Comparison of ENCODE assay signal across 1 cellular context in the genomic region with DNA sequence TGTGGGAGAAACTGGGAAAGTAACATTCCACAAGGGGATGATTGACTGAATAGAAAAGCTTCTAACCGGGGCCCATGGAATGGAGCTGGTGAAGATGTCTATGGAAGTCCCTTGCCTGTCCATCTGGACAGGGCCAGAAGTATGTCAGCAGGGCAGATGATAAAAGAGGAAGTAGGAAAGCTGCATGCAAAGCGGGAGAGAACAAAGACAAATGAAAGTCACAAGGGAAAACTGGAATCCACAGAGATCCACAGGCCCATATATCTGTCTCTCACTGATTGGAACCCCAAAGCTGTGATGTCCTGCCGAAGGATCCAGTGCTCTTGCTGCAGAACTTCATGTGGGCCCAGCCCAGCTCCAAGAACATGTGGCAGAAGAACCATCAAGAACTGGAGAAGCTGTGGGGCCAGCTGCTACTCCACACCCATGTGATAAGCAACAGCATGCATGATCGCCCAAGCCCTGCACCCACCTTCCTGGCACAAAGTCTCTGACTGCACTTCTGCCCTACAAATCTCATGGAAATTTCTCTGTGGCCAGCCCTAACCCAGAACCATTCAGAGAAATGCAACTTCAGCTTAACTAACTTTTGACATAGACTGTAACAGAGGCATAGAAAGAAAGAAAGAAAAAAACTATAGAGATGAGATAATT.
TF ChIP-seq lines count a peak whose summit lies in the region.

No MANE protein-coding gene starts in this region.

TF ChIP-seq in GM12878, 131 proteins besides CTCF, POLR2A, EP300 and RAD21 (continued from another document):
- TF ChIP-seq, protein P1, sequence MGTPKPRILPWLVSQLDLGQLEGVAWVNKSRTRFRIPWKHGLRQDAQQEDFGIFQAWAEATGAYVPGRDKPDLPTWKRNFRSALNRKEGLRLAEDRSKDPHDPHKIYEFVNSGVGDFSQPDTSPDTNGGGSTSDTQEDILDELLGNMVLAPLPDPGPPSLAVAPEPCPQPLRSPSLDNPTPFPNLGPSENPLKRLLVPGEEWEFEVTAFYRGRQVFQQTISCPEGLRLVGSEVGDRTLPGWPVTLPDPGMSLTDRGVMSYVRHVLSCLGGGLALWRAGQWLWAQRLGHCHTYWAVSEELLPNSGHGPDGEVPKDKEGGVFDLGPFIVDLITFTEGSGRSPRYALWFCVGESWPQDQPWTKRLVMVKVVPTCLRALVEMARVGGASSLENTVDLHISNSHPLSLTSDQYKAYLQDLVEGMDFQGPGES (IDR thresholded peaks at IDR 0.05), result no peak
- TF ChIP-seq SIN3A (IDR thresholded peaks at IDR 0.05; ENCODE audit: low read depth, low read length) (no peak), TAF1 (IDR thresholded peaks at IDR 0.05; ENCODE audit: borderline replicate concordance, low read depth, low read length) (no peak), EGR1 (IDR thresholded peaks at IDR 0.05; ENCODE audit: borderline replicate concordance in 1 of 2, low read depth in 2 of 2, low read length in 2 of 2) (no peak), RBBP5 (conservative IDR thresholded peaks at IDR 0.05) (no peak), BCLAF1 (IDR thresholded peaks at IDR 0.05) (no peak), LARP7 (IDR thresholded peaks at IDR 0.05) (no peak), CEBPB (IDR thresholded peaks at IDR 0.05; ENCODE audit: borderline replicate concordance in 1 of 2, low read depth in 2 of 2, low read length in 2 of 2) (no peak), ATF3 (IDR thresholded peaks at IDR 0.05; ENCODE audit: borderline replicate concordance, extremely low read depth, low read depth, low read length) (no peak), PAX8 (IDR thresholded peaks at IDR 0.05) (no peak), CHD4 (IDR thresholded peaks at IDR 0.05) (no peak), IKZF1 (conservative IDR thresholded peaks at IDR 0.05) (peak; percentile 50), POU2F2 (IDR thresholded peaks at IDR 0.05; ENCODE audit: borderline replicate concordance, low read depth, low read length) (peak; percentile 82; the same call in 1 of the 3 replicates), RUNX3 (IDR thresholded peaks at IDR 0.05; ENCODE audit: low read length) (no peak), KLF5 (IDR thresholded peaks at IDR 0.05; ENCODE audit: partially characterized antibody) (no peak), ZNF24 (IDR thresholded peaks at IDR 0.05) (no peak)
- TF ChIP-seq, protein P2, sequence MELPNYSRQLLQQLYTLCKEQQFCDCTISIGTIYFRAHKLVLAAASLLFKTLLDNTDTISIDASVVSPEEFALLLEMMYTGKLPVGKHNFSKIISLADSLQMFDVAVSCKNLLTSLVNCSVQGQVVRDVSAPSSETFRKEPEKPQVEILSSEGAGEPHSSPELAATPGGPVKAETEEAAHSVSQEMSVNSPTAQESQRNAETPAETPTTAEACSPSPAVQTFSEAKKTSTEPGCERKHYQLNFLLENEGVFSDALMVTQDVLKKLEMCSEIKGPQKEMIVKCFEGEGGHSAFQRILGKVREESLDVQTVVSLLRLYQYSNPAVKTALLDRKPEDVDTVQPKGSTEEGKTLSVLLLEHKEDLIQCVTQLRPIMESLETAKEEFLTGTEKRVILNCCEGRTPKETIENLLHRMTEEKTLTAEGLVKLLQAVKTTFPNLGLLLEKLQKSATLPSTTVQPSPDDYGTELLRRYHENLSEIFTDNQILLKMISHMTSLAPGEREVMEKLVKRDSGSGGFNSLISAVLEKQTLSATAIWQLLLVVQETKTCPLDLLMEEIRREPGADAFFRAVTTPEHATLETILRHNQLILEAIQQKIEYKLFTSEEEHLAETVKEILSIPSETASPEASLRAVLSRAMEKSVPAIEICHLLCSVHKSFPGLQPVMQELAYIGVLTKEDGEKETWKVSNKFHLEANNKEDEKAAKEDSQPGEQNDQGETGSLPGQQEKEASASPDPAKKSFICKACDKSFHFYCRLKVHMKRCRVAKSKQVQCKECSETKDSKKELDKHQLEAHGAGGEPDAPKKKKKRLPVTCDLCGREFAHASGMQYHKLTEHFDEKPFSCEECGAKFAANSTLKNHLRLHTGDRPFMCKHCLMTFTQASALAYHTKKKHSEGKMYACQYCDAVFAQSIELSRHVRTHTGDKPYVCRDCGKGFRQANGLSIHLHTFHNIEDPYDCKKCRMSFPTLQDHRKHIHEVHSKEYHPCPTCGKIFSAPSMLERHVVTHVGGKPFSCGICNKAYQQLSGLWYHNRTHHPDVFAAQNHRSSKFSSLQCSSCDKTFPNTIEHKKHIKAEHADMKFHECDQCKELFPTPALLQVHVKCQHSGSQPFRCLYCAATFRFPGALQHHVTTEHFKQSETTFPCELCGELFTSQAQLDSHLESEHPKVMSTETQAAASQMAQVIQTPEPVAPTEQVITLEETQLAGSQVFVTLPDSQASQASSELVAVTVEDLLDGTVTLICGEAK (IDR thresholded peaks at IDR 0.05; ENCODE audit: borderline replicate concordance), result no peak
- TF ChIP-seq, protein P3, sequence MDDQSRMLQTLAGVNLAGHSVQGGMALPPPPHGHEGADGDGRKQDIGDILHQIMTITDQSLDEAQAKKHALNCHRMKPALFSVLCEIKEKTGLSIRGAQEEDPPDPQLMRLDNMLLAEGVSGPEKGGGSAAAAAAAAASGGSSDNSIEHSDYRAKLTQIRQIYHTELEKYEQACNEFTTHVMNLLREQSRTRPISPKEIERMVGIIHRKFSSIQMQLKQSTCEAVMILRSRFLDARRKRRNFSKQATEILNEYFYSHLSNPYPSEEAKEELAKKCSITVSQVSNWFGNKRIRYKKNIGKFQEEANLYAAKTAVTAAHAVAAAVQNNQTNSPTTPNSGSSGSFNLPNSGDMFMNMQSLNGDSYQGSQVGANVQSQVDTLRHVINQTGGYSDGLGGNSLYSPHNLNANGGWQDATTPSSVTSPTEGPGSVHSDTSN (IDR thresholded peaks at IDR 0.05; ENCODE audit: insufficient replicate concordance, low read depth, low read length), result no peak
- TF ChIP-seq, protein P4, sequence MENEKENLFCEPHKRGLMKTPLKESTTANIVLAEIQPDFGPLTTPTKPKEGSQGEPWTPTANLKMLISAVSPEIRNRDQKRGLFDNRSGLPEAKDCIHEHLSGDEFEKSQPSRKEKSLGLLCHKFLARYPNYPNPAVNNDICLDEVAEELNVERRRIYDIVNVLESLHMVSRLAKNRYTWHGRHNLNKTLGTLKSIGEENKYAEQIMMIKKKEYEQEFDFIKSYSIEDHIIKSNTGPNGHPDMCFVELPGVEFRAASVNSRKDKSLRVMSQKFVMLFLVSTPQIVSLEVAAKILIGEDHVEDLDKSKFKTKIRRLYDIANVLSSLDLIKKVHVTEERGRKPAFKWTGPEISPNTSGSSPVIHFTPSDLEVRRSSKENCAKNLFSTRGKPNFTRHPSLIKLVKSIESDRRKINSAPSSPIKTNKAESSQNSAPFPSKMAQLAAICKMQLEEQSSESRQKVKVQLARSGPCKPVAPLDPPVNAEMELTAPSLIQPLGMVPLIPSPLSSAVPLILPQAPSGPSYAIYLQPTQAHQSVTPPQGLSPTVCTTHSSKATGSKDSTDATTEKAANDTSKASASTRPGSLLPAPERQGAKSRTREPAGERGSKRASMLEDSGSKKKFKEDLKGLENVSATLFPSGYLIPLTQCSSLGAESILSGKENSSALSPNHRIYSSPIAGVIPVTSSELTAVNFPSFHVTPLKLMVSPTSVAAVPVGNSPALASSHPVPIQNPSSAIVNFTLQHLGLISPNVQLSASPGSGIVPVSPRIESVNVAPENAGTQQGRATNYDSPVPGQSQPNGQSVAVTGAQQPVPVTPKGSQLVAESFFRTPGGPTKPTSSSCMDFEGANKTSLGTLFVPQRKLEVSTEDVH (IDR thresholded peaks at IDR 0.05; ENCODE audit: low read depth, partially characterized antibody), result no peak
- TF ChIP-seq, protein P5, sequence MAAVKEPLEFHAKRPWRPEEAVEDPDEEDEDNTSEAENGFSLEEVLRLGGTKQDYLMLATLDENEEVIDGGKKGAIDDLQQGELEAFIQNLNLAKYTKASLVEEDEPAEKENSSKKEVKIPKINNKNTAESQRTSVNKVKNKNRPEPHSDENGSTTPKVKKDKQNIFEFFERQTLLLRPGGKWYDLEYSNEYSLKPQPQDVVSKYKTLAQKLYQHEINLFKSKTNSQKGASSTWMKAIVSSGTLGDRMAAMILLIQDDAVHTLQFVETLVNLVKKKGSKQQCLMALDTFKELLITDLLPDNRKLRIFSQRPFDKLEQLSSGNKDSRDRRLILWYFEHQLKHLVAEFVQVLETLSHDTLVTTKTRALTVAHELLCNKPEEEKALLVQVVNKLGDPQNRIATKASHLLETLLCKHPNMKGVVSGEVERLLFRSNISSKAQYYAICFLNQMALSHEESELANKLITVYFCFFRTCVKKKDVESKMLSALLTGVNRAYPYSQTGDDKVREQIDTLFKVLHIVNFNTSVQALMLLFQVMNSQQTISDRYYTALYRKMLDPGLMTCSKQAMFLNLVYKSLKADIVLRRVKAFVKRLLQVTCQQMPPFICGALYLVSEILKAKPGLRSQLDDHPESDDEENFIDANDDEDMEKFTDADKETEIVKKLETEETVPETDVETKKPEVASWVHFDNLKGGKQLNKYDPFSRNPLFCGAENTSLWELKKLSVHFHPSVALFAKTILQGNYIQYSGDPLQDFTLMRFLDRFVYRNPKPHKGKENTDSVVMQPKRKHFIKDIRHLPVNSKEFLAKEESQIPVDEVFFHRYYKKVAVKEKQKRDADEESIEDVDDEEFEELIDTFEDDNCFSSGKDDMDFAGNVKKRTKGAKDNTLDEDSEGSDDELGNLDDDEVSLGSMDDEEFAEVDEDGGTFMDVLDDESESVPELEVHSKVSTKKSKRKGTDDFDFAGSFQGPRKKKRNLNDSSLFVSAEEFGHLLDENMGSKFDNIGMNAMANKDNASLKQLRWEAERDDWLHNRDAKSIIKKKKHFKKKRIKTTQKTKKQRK (IDR thresholded peaks at IDR 0.05; ENCODE audit: low read depth, low read length), result no peak
- TF ChIP-seq, protein P6, sequence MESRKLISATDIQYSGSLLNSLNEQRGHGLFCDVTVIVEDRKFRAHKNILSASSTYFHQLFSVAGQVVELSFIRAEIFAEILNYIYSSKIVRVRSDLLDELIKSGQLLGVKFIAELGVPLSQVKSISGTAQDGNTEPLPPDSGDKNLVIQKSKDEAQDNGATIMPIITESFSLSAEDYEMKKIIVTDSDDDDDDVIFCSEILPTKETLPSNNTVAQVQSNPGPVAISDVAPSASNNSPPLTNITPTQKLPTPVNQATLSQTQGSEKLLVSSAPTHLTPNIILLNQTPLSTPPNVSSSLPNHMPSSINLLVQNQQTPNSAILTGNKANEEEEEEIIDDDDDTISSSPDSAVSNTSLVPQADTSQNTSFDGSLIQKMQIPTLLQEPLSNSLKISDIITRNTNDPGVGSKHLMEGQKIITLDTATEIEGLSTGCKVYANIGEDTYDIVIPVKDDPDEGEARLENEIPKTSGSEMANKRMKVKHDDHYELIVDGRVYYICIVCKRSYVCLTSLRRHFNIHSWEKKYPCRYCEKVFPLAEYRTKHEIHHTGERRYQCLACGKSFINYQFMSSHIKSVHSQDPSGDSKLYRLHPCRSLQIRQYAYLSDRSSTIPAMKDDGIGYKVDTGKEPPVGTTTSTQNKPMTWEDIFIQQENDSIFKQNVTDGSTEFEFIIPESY (IDR thresholded peaks at IDR 0.05), result no peak
